Comparison of ENCODE assay signal across 8 cellular contexts in the genomic region with DNA sequence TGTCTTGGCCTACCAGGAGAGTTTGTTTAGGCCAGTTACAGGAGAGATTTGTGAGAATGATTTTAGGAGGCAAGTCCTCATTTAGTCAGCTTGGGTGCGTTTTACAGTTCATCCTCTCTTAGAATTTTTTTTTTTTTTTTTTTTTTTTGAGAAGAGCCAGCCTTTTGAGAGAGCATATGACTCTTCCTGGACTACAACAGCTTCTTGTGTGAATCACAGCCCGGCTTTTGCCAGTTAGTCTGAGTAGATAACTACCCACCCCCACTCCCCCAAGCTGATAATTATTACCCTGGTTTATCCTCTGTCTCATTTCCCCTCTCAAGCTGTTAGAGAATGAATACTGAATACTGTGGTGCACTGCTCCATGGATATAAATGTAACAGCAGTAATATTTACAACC. TPM values are rescaled to one million over a fixed set of nuclear protein-coding genes. Genes with fewer than 3 reads are reported as not detected.
A peak's percentile ranks its signal among the peaks of the same experiment; 100 is the strongest.
DNase-seq lines count a peak whose midpoint lies in the region; ATAC-seq, FAIRE-seq and TF ChIP-seq lines count a peak whose summit lies in the region.

No MANE protein-coding gene starts in this region.

- FAIRE-seq in H54 (lab: Jason Lieb, UNC), result no peak

- H3K4me1 Mint-ChIP-seq in CD8-positive, alpha-beta T cell (ENCODE audit: low read depth), result peaks cover 81% of the 10 kb centered on the region
- peaks cover 88% of the 10 kb centered on the region for H3K4me1 Mint-ChIP-seq in stimulated activated naive CD8-positive, alpha-beta T cell treated with anti-CD3 and anti-CD28 coated beads, Interleukin-15, Interleukin-2, amounts not matched to agents 100 ng/mL and 50 ng/mL, for 24 hours (ENCODE audit: low read depth)

- peak overlapping the region; percentile 99 for H3K9ac ChIP-seq in adipocyte (ENCODE audit: low read length)

- no peak for TF ChIP-seq POLR2A in H54 (IDR thresholded peaks at IDR 0.05; ENCODE audit: low read depth, low read length)

- intact Hi-C loops in CD8-positive, alpha-beta T cell (cut with DNase I, micrococcal nuclease), result no loop called here

- peak in 3 of 7 experiments; percentile 41 to 48 (median 46) for DNase-seq in CD8-positive, alpha-beta T cell
- DNase-seq in M059J (ENCODE audit: low read depth) (peak; percentile 90), adipocyte (ENCODE audit: low read depth) (peak; percentile 71), islet precursor cell (peak; percentile 64), T-helper 9 cell (no peak), GM19238 (ENCODE audit: insufficient read length, low spot score) (no peak), H54 (ENCODE audit: insufficient read length, low spot score) (no peak)

- H3K36me3 ChIP-seq in CD8-positive, alpha-beta T cell (ENCODE audit: insufficient read depth, low read length), result no peaks in the 10 kb centered on the region
- peaks cover 23% of the 10 kb centered on the region for H3K36me3 ChIP-seq in adipocyte (ENCODE audit: control insufficient read depth, insufficient read depth, low read length, severe bottlenecking)

- H3K27ac Mint-ChIP-seq in CD8-positive, alpha-beta T cell, result peak overlapping the region; percentile 99
- H3K27ac Mint-ChIP-seq in stimulated activated naive CD8-positive, alpha-beta T cell treated with anti-CD3 and anti-CD28 coated beads, Interleukin-15, Interleukin-2, amounts not matched to agents 100 ng/mL and 50 ng/mL, for 24 hours, result peak overlapping the region; percentile 99

- no peaks in the 10 kb centered on the region for H3K9me3 Mint-ChIP-seq in CD8-positive, alpha-beta T cell
- H3K9me3 Mint-ChIP-seq in stimulated activated naive CD8-positive, alpha-beta T cell treated with anti-CD3 and anti-CD28 coated beads, Interleukin-15, Interleukin-2, amounts not matched to agents 100 ng/mL and 50 ng/mL, for 24 hours, result no peaks in the 10 kb centered on the region

- H3K9me3 ChIP-seq in CD8-positive, alpha-beta T cell (ENCODE audit: low read length), result no peaks in the 10 kb centered on the region
- H3K9me3 ChIP-seq in adipocyte (ENCODE audit: control insufficient read depth, low read length), result no peaks in the 10 kb centered on the region

- H3K36me3 Mint-ChIP-seq in CD8-positive, alpha-beta T cell, result peaks cover 62% of the 10 kb centered on the region
- peaks cover 77% of the 10 kb centered on the region for H3K36me3 Mint-ChIP-seq in stimulated activated naive CD8-positive, alpha-beta T cell treated with anti-CD3 and anti-CD28 coated beads, Interleukin-15, Interleukin-2, amounts not matched to agents 100 ng/mL and 50 ng/mL, for 24 hours (ENCODE audit: low read depth)

- H3K27ac ChIP-seq in CD8-positive, alpha-beta T cell (ENCODE audit: low read depth, low read length), result peak overlapping the region; percentile 16

- H3K27me3 Mint-ChIP-seq in CD8-positive, alpha-beta T cell (ENCODE audit: low read depth), result no peaks in the 10 kb centered on the region
- no peaks in the 10 kb centered on the region for H3K27me3 Mint-ChIP-seq in stimulated activated naive CD8-positive, alpha-beta T cell treated with anti-CD3 and anti-CD28 coated beads, Interleukin-15, Interleukin-2, amounts not matched to agents 100 ng/mL and 50 ng/mL, for 24 hours

- CTCF ChIA-PET in CD8-positive, alpha-beta T cell (lab: Charles Lee), result interaction anchor here (0.9 to 5.8 kb wide), 8 partner anchors 9 to 112 kb away, joined by 3 to 46 read pairs (median 4); no protein-coding TSS in a partner anchor

- POLR2A ChIA-PET in CD8-positive, alpha-beta T cell (lab: Charles Lee), result interaction anchor here (0.6 to 10.1 kb wide), 12 partner anchors 8 to 98 kb away, joined by 3 to 251 read pairs (median 4); a partner anchor contains a TSS

- H3K4me1 ChIP-seq in CD8-positive, alpha-beta T cell (ENCODE audit: insufficient read depth, low read length), result peaks cover 83% of the 10 kb centered on the region
- H3K4me1 ChIP-seq in adipocyte (ENCODE audit: control insufficient read depth, insufficient read depth, low read length), result peaks cover 73% of the 10 kb centered on the region

- no peak for ATAC-seq in CD8-positive, alpha-beta T cell

- no peak for TF ChIP-seq CTCF in CD8-positive, alpha-beta T cell (IDR thresholded peaks at IDR 0.05)

- no peaks in the 10 kb centered on the region for H3K27me3 ChIP-seq in CD8-positive, alpha-beta T cell (ENCODE audit: insufficient read depth, low read length)
- H3K27me3 ChIP-seq in adipocyte (replicated peaks; ENCODE audit: control insufficient read depth, insufficient read depth, low read length), result no peaks in the 10 kb centered on the region

- H3K4me3 Mint-ChIP-seq in CD8-positive, alpha-beta T cell, result peak overlapping the region; percentile 94
- H3K4me3 Mint-ChIP-seq in stimulated activated naive CD8-positive, alpha-beta T cell treated with anti-CD3 and anti-CD28 coated beads, Interleukin-15, Interleukin-2, amounts not matched to agents 100 ng/mL and 50 ng/mL, for 24 hours, result peak overlapping the region; percentile 95

- peak overlapping the region; percentile 9 for H3K4me3 ChIP-seq in CD8-positive, alpha-beta T cell (ENCODE audit: low read depth, low read length)
- peak overlapping the region; percentile 96 for H3K4me3 ChIP-seq in adipocyte (ENCODE audit: low read length)

RNA-seq across cellular contexts. Expression of a gene that starts 7.8 kb away (rescaled TPM):
- 100 to 1,000 TPM; 615 to 669 TPM for total RNA-seq in CD8-positive, alpha-beta T cell
- total RNA-seq in M059J (2014; rRNA removed; shearing (Covaris generic)), result 29.2 and 35.0 TPM in 2 replicates

Comparison
In these comparisons a context has a peak if more than half of its experiments do, and no peak if none do; other contexts are left out.
1. DNase-seq: peak in M059J (single experiment), adipocyte (single experiment) and islet precursor cell (single experiment); none in T-helper 9 cell (single experiment), GM19238 (single experiment) and H54 (single experiment).
2. RNA of a gene that starts 7.8 kb away (total RNA-seq): 615 to 669 TPM in CD8-positive, alpha-beta T cell; 29.2 to 35.0 TPM in M059J; every median in the first group is over 10 times any median in the second.